Comparison of ENCODE assay signal across 28 cellular contexts in the genomic region with DNA sequence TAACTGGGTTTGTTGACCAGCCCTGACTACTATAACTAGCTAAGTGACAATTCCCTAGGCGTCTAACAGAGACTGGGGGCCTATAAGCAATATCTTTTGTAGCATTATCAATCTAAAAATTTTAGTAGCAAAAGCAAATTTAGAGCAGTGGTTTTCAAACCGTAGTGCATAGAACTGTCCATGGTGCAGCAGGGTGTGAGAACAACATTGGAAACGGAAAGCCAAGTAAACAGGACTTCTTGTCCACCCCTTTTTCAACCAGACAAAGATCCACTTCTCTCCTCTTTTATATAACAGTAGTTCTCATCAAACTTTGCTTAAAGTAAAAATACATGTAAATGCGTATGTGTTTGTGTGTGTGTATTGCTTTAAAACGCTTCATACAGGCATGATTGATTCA.
A peak's percentile ranks its signal among the peaks of the same experiment; 100 is the strongest.
DNase-seq lines count a peak whose midpoint lies in the region; ATAC-seq, FAIRE-seq and TF ChIP-seq lines count a peak whose summit lies in the region.
"Had no signal": no experiment of that assay in that cellular context is flagged by ENCODE, and none has a peak within 500 bp of the region (broad histone marks: within the 10 kb centered on the region; RNA-seq: fewer than 3 reads in every experiment).

No MANE protein-coding gene starts in this region.

- TF ChIP-seq RAD21 in Ishikawa (IDR thresholded peaks at IDR 0.05; ENCODE audit: low read depth), result no peak
- TF ChIP-seq RAD21 in K562 (CRISPR knock-in tag; conservative IDR thresholded peaks at IDR 0.05 in 1 of 2, IDR thresholded peaks at IDR 0.05 in 1 of 2), result no peak

- no peak overlapping the region for H3K4me2 ChIP-seq in GM23338
- peak overlapping the region; percentile 50 for H3K4me2 ChIP-seq in K562 (ENCODE audit: insufficient read depth, low read length)
- H3K4me2 ChIP-seq: BLaER1 treated with 17β-estradiol and CSF1 and Interleukin-3, amounts not matched to agents 10 nM and 100 nM had no signal

- no peak for FAIRE-seq in K562 (lab: Jason Lieb, UNC)
- FAIRE-seq: D721Med, GM12878, GM12892, GM18507, GM19239 had no signal

- H3K4me1 Mint-ChIP-seq in GM23338, result peaks cover 3% of the 10 kb centered on the region; the same call in 1 of the 3 replicates
- H3K4me1 Mint-ChIP-seq in effector memory CD8-positive, alpha-beta T cell (ENCODE audit: low read depth in 2 of 2), result no peaks in the 10 kb centered on the region
- H3K4me1 Mint-ChIP-seq: B cell had no signal

- H3K79me2 ChIP-seq in GM23338 (replicated peaks; ENCODE audit: insufficient read depth) (no peaks in the 10 kb centered on the region), K562 (ENCODE audit: control insufficient read depth, insufficient read depth, low read length) (no peaks in the 10 kb centered on the region)

- TF ChIP-seq CTCF in GM23338 (conservative IDR thresholded peaks at IDR 0.05; ENCODE audit: low read depth in 2 of 2), result no peak
- no peak for TF ChIP-seq CTCF in K562 (IDR thresholded peaks at IDR 0.05 in 2 of 3, conservative IDR thresholded peaks at IDR 0.05 in 1 of 3; ENCODE audit: insufficient read depth in 2 of 3, low read depth in 1 of 3, low read length in 3 of 3)

- no peak overlapping the region for H3K4me3 ChIP-seq in GM23338
- H3K4me3 ChIP-seq in K562, result no peak overlapping the region
- H3K4me3 ChIP-seq: BLaER1 treated with 17β-estradiol and CSF1 and Interleukin-3, amounts not matched to agents 10 nM and 100 nM; GM12878 had no signal

- no peaks in the 10 kb centered on the region for H3F3A ChIP-seq in GM23338 (replicated peaks; ENCODE audit: low read depth)

- no peak overlapping the region for H3K4me3 Mint-ChIP-seq in GM23338
- no peak overlapping the region for H3K4me3 Mint-ChIP-seq in effector memory CD8-positive, alpha-beta T cell
- H3K4me3 Mint-ChIP-seq: B cell; CD4-positive, alpha-beta T cell; CD8-positive, alpha-beta T cell had no signal

- no TSS peak for BruUV-seq in K562 (replicated peaks; lab: Mats Ljungman, UMichigan)

- H3K9me2 ChIP-seq in GM23338 (ENCODE audit: insufficient read depth), result no peaks in the 10 kb centered on the region; the same call in 1 of the 2 replicates

- ATAC-seq in GM23338 (no peak), K562 (peak; percentile 67), HG02870 (IDR thresholded peaks at IDR 0.05; ENCODE audit: unreplicated experiment) (no peak), GM18870 (IDR thresholded peaks at IDR 0.05; ENCODE audit: unreplicated experiment) (no peak)
- ATAC-seq in effector memory CD8-positive, alpha-beta T cell (replicated peaks), result no peak
- ATAC-seq: CD8-positive, alpha-beta T cell; GM12878 had no signal

- TF ChIP-seq EP300 in Ishikawa (IDR thresholded peaks at IDR 0.05; ENCODE audit: borderline replicate concordance), result no peak
- no peak for TF ChIP-seq EP300 in K562 (IDR thresholded peaks at IDR 0.05; ENCODE audit: low read length)

- no peak overlapping the region for H2AFZ ChIP-seq in GM23338
- peak overlapping the region; percentile 70 for H2AFZ ChIP-seq in K562 (ENCODE audit: low read depth, low read length)

- no peaks in the 10 kb centered on the region for H3K9me1 ChIP-seq in K562 (ENCODE audit: control insufficient read depth, insufficient read depth, low read length)

- no peaks in the 10 kb centered on the region for H3K9me3 ChIP-seq in K562 (replicated peaks; ENCODE audit: control insufficient read depth, insufficient read depth, low read depth, low read length)
- H3K9me3 ChIP-seq: BLaER1 treated with 17β-estradiol and CSF1 and Interleukin-3, amounts not matched to agents 10 nM and 100 nM; Caco-2 had no signal

- peak overlapping the region in 1 of 2 experiments; percentile 34; a peak in 2 of 4 replicates for H3K9ac ChIP-seq in K562 (ENCODE audit: insufficient read depth in 1 of 2, low read depth in 2 of 2, low read length in 2 of 2)
- H3K9ac ChIP-seq: BLaER1 treated with 17β-estradiol and CSF1 and Interleukin-3, amounts not matched to agents 10 nM and 100 nM had no signal

- in situ Hi-C loops in K562 (cut with MboI), result no loop called here

- CTCF ChIA-PET in K562 (lab: Yijun Ruan, JAX; ENCODE audit: low intra/inter-chr PET ratio), result no interaction called here

- H3K27ac Mint-ChIP-seq in GM23338, result no peak overlapping the region
- H3K27ac Mint-ChIP-seq in effector memory CD8-positive, alpha-beta T cell, result no peak overlapping the region
- H3K27ac Mint-ChIP-seq: B cell; CD4-positive, alpha-beta T cell; CD8-positive, alpha-beta T cell had no signal

- 0 out of 3 replicates have a peak, but pooled peaks cover 3% of the 10 kb centered on the region for H3K9me3 Mint-ChIP-seq in GM23338
- H3K9me3 Mint-ChIP-seq in effector memory CD8-positive, alpha-beta T cell, result peaks cover 0 to 7% of the 10 kb centered on the region in 2 donors

- H4K20me1 ChIP-seq in GM23338 (replicated peaks; ENCODE audit: insufficient read depth), result no peaks in the 10 kb centered on the region
- no peaks in the 10 kb centered on the region for H4K20me1 ChIP-seq in K562 (replicated peaks; ENCODE audit: control insufficient read depth, insufficient read depth, low read length)
- H4K20me1 ChIP-seq: BLaER1 treated with 17β-estradiol and CSF1 and Interleukin-3, amounts not matched to agents 10 nM and 100 nM had no signal

- H3K27me3 ChIP-seq in GM23338 (ENCODE audit: insufficient read depth) (no peaks in the 10 kb centered on the region), K562 (ENCODE audit: control insufficient read depth in 2 of 2, insufficient read depth in 2 of 2, low read length in 2 of 2) (no peaks in the 10 kb centered on the region)
- H3K27me3 ChIP-seq: BLaER1 treated with 17β-estradiol and CSF1 and Interleukin-3, amounts not matched to agents 10 nM and 100 nM had no signal

- no peak overlapping the region for H3K27ac ChIP-seq in GM23338 (ENCODE audit: low read depth)
- H3K27ac ChIP-seq in K562 (ENCODE audit: extremely low read depth, low read depth, low read length), result peak overlapping the region; percentile 66
- H3K27ac ChIP-seq: 22Rv1; BLaER1 treated with 17β-estradiol and CSF1 and Interleukin-3, amounts not matched to agents 10 nM and 100 nM; C4-2B had no signal

- H3K4me1 ChIP-seq in GM23338 (ENCODE audit: insufficient read depth) (peaks cover 18% of the 10 kb centered on the region), K562 (replicated peaks in 1 of 2; ENCODE audit: control insufficient read depth in 2 of 2, insufficient read depth in 2 of 2, low read length in 2 of 2) (no peaks in the 10 kb centered on the region)
- H3K4me1 ChIP-seq: BLaER1 treated with 17β-estradiol and CSF1 and Interleukin-3, amounts not matched to agents 10 nM and 100 nM; Caco-2 had no signal

- H3K36me3 ChIP-seq in GM23338 (ENCODE audit: insufficient read depth), result no peaks in the 10 kb centered on the region
- H3K36me3 ChIP-seq in K562 (ENCODE audit: control insufficient read depth, insufficient read depth, low read length), result no peaks in the 10 kb centered on the region
- H3K36me3 ChIP-seq: BLaER1 treated with 17β-estradiol and CSF1 and Interleukin-3, amounts not matched to agents 10 nM and 100 nM had no signal

- POLR2A ChIA-PET in K562 (lab: Yijun Ruan, JAX), result no interaction called here

- WGBS in K562 (ENCODE audit: insufficient coverage, low coverage, missing lambda C conversion rate), result 3% methylated on average over 3 of the region's 5 CpGs

- DNase-seq in A172 (ENCODE audit: low spot score), result peak; percentile 30
- DNase-seq in GM23338 (ENCODE audit: low spot score), result no peak
- DNase-seq in K562 (ENCODE audit: extremely low read depth in 1 of 4, low spot score in 3 of 4), result peak in 1 of 4 experiments; percentile 8
- DNase-seq in effector memory CD8-positive, alpha-beta T cell, result no peak
- DNase-seq: AML-193; Caco-2; Calu3; CD4-positive, alpha-beta T cell; CD8-positive, alpha-beta T cell; DMS 273 treated with DMSO at 0.1 percent for 48 hours; DMS153; DMS53; DMS79; DND-41; EL; GDM1 had no signal

- TF ChIP-seq POLR2A in K562 (conservative IDR thresholded peaks at IDR 0.05), result no peak

- no peaks in the 10 kb centered on the region for H3K27me3 Mint-ChIP-seq in GM23338 (ENCODE audit: insufficient read depth, low read depth, poor library complexity)
- no peaks in the 10 kb centered on the region for H3K27me3 Mint-ChIP-seq in effector memory CD8-positive, alpha-beta T cell
- H3K27me3 Mint-ChIP-seq: B cell; CD4-positive, alpha-beta T cell had no signal

- H3K36me3 Mint-ChIP-seq in GM23338 (ENCODE audit: low read depth), result peaks cover 8% of the 10 kb centered on the region; the same call in 2 of the 3 replicates
- H3K36me3 Mint-ChIP-seq in effector memory CD8-positive, alpha-beta T cell (ENCODE audit: insufficient read depth), result no peaks in the 10 kb centered on the region
- H3K36me3 Mint-ChIP-seq: CD8-positive, alpha-beta T cell had no signal

- intact Hi-C loops in K562 (cut with micrococcal nuclease), result no loop called here

TF ChIP-seq in Ishikawa, 13 proteins besides CTCF, POLR2A, EP300 and RAD21 (continues in another document):
- TF ChIP-seq, protein P1, sequence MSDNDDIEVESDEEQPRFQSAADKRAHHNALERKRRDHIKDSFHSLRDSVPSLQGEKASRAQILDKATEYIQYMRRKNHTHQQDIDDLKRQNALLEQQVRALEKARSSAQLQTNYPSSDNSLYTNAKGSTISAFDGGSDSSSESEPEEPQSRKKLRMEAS (IDR thresholded peaks at IDR 0.05), result no peak

TF ChIP-seq in K562, 482 proteins besides CTCF, POLR2A, EP300 and RAD21 (continues in another document):
- TF ChIP-seq EP400 (IDR thresholded peaks at IDR 0.05), result no peak
- no peak for TF ChIP-seq PYGO2 (tag; IDR thresholded peaks at IDR 0.05)
- TF ChIP-seq NRF1 (conservative IDR thresholded peaks at IDR 0.05 in 1 of 2, IDR thresholded peaks at IDR 0.05 in 1 of 2), result no peak
- no peak for TF ChIP-seq YY1 (IDR thresholded peaks at IDR 0.05; ENCODE audit: borderline replicate concordance in 1 of 3, control insufficient read depth in 1 of 3, extremely low read depth in 1 of 3, insufficient read depth in 3 of 3, insufficient read length in 1 of 3, insufficient replicate concordance in 2 of 3, low read depth in 1 of 3, low read length in 2 of 3)
- TF ChIP-seq, protein P2, sequence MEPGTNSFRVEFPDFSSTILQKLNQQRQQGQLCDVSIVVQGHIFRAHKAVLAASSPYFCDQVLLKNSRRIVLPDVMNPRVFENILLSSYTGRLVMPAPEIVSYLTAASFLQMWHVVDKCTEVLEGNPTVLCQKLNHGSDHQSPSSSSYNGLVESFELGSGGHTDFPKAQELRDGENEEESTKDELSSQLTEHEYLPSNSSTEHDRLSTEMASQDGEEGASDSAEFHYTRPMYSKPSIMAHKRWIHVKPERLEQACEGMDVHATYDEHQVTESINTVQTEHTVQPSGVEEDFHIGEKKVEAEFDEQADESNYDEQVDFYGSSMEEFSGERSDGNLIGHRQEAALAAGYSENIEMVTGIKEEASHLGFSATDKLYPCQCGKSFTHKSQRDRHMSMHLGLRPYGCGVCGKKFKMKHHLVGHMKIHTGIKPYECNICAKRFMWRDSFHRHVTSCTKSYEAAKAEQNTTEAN (CRISPR knock-in tag; IDR thresholded peaks at IDR 0.05), result no peak
- TF ChIP-seq, protein P3, sequence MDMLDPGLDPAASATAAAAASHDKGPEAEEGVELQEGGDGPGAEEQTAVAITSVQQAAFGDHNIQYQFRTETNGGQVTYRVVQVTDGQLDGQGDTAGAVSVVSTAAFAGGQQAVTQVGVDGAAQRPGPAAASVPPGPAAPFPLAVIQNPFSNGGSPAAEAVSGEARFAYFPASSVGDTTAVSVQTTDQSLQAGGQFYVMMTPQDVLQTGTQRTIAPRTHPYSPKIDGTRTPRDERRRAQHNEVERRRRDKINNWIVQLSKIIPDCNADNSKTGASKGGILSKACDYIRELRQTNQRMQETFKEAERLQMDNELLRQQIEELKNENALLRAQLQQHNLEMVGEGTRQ (CRISPR knock-in tag; IDR thresholded peaks at IDR 0.05), result no peak
